ENCODE assay signal across 22 cellular contexts in genomic region chr12:106213721-106214121, GRCh38. TPM values are rescaled to one million over a fixed set of nuclear protein-coding genes. Genes with fewer than 3 reads are reported as not detected.
DNase-seq lines count a peak whose midpoint lies in the region; ATAC-seq and TF ChIP-seq lines count a peak whose summit lies in the region.
"Had no signal": no experiment of that assay in that cellular context is flagged by ENCODE, and none has a peak within 500 bp of the region (broad histone marks: within the 10 kb centered on the region; RNA-seq: fewer than 3 reads in every experiment).

No MANE protein-coding gene starts in this region.

- H3K4me2 ChIP-seq in IMR-90 (ENCODE audit: low read depth, low read length) = no peak overlapping the region
- H3K4me2 ChIP-seq: KMS-11 had no signal

- H3K9me3 Mint-ChIP-seq in type B pancreatic cell = peaks cover 5% of the 10 kb centered on the region

- WGBS in IMR-90 (ENCODE audit: extremely low coverage in 2 of 2, insufficient read length in 1 of 2), 2 experiments = 50% methylated on average over 1 of the region's 6 CpGs; no CpG with 5 or more reads in 1 of the 2 experiments

- H2AK5ac ChIP-seq in IMR-90 (ENCODE audit: low read depth, low read length) = no peak overlapping the region

- H2BK5ac ChIP-seq in IMR-90 (ENCODE audit: low read depth, low read length, poor library complexity, severe bottlenecking) = no peak overlapping the region

- CTCF ChIA-PET in IMR-90 (lab: Yijun Ruan, JAX) = interaction anchor here (0.8 kb wide), 1 partner anchor 17 kb away, joined by 3 read pairs; no protein-coding TSS in a partner anchor

- H2AFZ ChIP-seq in IMR-90 (replicated peaks; ENCODE audit: low read length, poor library complexity) = no peak overlapping the region

- POLR2A ChIA-PET in IMR-90 (lab: Charles Lee; ENCODE audit: unreplicated experiment) = no interaction called here

- no peak for TF ChIP-seq RAD21 in IMR-90 (IDR thresholded peaks at IDR 0.05; ENCODE audit: low read length)

- no peak overlapping the region for H3K4me3 Mint-ChIP-seq in type B pancreatic cell
- H3K4me3 Mint-ChIP-seq: B cell; CD8-positive, alpha-beta memory T cell; H9; IgD-negative memory B cell had no signal

- BruUV-seq in IMR-90 (replicated peaks; lab: Mats Ljungman, UMichigan) = no TSS peak

- in situ Hi-C loops in IMR-90 (cut with MboI; ENCODE audit: low sequenced_read_pairs) = no loop called here

- dilution Hi-C loops in IMR-90 (cut with HindIII; ENCODE audit: low sequenced_read_pairs, unreplicated experiment) = no loop called here

- DNase-seq in IMR-90 = no peak
- peak; percentile 17 for DNase-seq in islet precursor cell
- DNase-seq in renal cortical epithelial cell (ENCODE audit: low read depth) = peak; percentile 43
- DNase-seq in type B pancreatic cell (ENCODE audit: extremely low spot score, unreplicated experiment) = no peak
- DNase-seq in D341Med (ENCODE audit: low spot score) = no peak
- DNase-seq: CD8-positive, alpha-beta memory T cell; DND-41; H9; MM.1S; NCI-H1694; NCI-H2029 treated with DMSO at 0.1 percent for 48 hours; NCI-H446 treated with DMSO at 0.1 percent for 48 hours; NCI-H526; SIG-M5 had no signal

- H3K36me3 Mint-ChIP-seq in type B pancreatic cell = no peaks in the 10 kb centered on the region
- H3K36me3 Mint-ChIP-seq: IgD-negative memory B cell had no signal

- H4K5ac ChIP-seq in IMR-90 (ENCODE audit: low read depth, low read length) = no peak overlapping the region

- H3K23ac ChIP-seq in IMR-90 (ENCODE audit: low read depth, low read length) = no peak overlapping the region

- H3K56ac ChIP-seq in IMR-90 (ENCODE audit: extremely low read depth, insufficient read depth, low read length) = no peak overlapping the region

- H2BK120ac ChIP-seq in IMR-90 (ENCODE audit: low read depth, low read length) = no peak overlapping the region

- no peak overlapping the region for H2BK15ac ChIP-seq in IMR-90 (ENCODE audit: low read depth, low read length)

- no peaks in the 10 kb centered on the region for H3K36me3 ChIP-seq in IMR-90 (ENCODE audit: control insufficient read depth, insufficient read depth, low read length)

- intact Hi-C loops in IMR-90 (cut with micrococcal nuclease) = no loop called here

- no peak overlapping the region for H3K9ac ChIP-seq in IMR-90 (ENCODE audit: low read depth, low read length)
- H3K9ac ChIP-seq: KMS-11 had no signal

- H4K20me1 ChIP-seq in IMR-90 (ENCODE audit: insufficient read depth, low read length) = no peaks in the 10 kb centered on the region

- no peaks in the 10 kb centered on the region for H3K79me1 ChIP-seq in IMR-90 (ENCODE audit: low read depth in 1 of 2, low read length in 2 of 2)

- H3K27me3 ChIP-seq in IMR-90 (ENCODE audit: control insufficient read depth, insufficient read depth, low read length) = peaks cover 24% of the 10 kb centered on the region

- peaks cover 7% of the 10 kb centered on the region for H3K9me3 ChIP-seq in IMR-90 (ENCODE audit: control insufficient read depth, insufficient read depth, low read length)

- H4K8ac ChIP-seq in IMR-90 (ENCODE audit: low read depth in 2 of 2, low read length in 2 of 2) = no peak overlapping the region

- H2BK20ac ChIP-seq in IMR-90 (ENCODE audit: low read depth, low read length) = no peak overlapping the region

- TF ChIP-seq CTCF in IMR-90 (conservative IDR thresholded peaks at IDR 0.05; ENCODE audit: low read depth, low read length) = no peak
- no peak for TF ChIP-seq CTCF in type B pancreatic cell (conservative IDR thresholded peaks at IDR 0.05)

- H3K27ac Mint-ChIP-seq in type B pancreatic cell = no peak overlapping the region
- H3K27ac Mint-ChIP-seq: B cell; CD8-positive, alpha-beta memory T cell; H9; IgD-negative memory B cell had no signal

- ATAC-seq in IMR-90 (ENCODE audit: low read depth) (peak; percentile 42; the same call in 1 of the 2 replicates), HG03108 (IDR thresholded peaks at IDR 0.05; ENCODE audit: unreplicated experiment) (no peak), GM21526 (IDR thresholded peaks at IDR 0.05; ENCODE audit: low FRiP score, unreplicated experiment) (no peak)
- ATAC-seq: Panc1 had no signal

- H4K91ac ChIP-seq in IMR-90 (ENCODE audit: insufficient read depth, low read depth, low read length) = no peak overlapping the region

- peaks cover 7% of the 10 kb centered on the region for H3K4me1 Mint-ChIP-seq in type B pancreatic cell (ENCODE audit: unreplicated experiment)
- H3K4me1 Mint-ChIP-seq: B cell; CD8-positive, alpha-beta memory T cell; H9; IgD-negative memory B cell had no signal

- H3K18ac ChIP-seq in IMR-90 (ENCODE audit: low read depth, low read length) = no peak overlapping the region

- H3K4ac ChIP-seq in IMR-90 (ENCODE audit: low read depth, low read length) = no peak overlapping the region

- H3K4me1 ChIP-seq in IMR-90 (ENCODE audit: control insufficient read depth, insufficient read depth, low read length) = no peaks in the 10 kb centered on the region

- H3K27ac ChIP-seq in IMR-90 (ENCODE audit: insufficient read depth, low read length) = no peak overlapping the region
- H3K27ac ChIP-seq: C4-2B, KMS-11, SK-N-MC had no signal

- TF ChIP-seq POLR2A in IMR-90 (IDR thresholded peaks at IDR 0.05; ENCODE audit: low read depth, low read length) = no peak

- H2AK9ac ChIP-seq in IMR-90 (replicated peaks; ENCODE audit: low read depth, low read length, poor library complexity) = no peak overlapping the region

- no peak overlapping the region for H3K14ac ChIP-seq in IMR-90 (replicated peaks; ENCODE audit: low read depth, low read length)

- H3K4me3 ChIP-seq in IMR-90 (ENCODE audit: insufficient read depth, low read depth, low read length) = no peak overlapping the region
- H3K4me3 ChIP-seq: SK-N-MC had no signal

- H3K9me1 ChIP-seq in IMR-90 (ENCODE audit: insufficient read depth, low read length) = no peaks in the 10 kb centered on the region

- peaks cover 21% of the 10 kb centered on the region for H3K27me3 Mint-ChIP-seq in type B pancreatic cell

TF ChIP-seq in IMR-90, 13 proteins besides CTCF, POLR2A, EP300 and RAD21:
- TF ChIP-seq CHD1 (IDR thresholded peaks at IDR 0.05; ENCODE audit: low read depth, low read length) (no peak), SMC3 (IDR thresholded peaks at IDR 0.05; ENCODE audit: low read depth, low read length) (no peak), MXI1 (IDR thresholded peaks at IDR 0.05; ENCODE audit: borderline replicate concordance, low read depth, low read length) (no peak)

RNA-seq across cellular contexts. Expression of gene CKAP4, which starts 34.1 kb away (rescaled TPM):
- total RNA-seq in IMR-90 (2012; rRNA removed) (94.5 and 113 TPM in 2 replicates), renal cortical epithelial cell (82.7 and 105 TPM in 2 replicates), type B pancreatic cell (ENCODE audit: low replicate concordance) (90.5 and 95.9 TPM in 2 replicates)
- polyA plus RNA-seq in IMR-90 (2012; rRNA removed) = 282 and 297 TPM in 2 replicates
- 164 and 189 TPM in 2 replicates for polyA plus RNA-seq in IMR-90 (2012; cell fraction: cytosol; rRNA removed)
- polyA plus RNA-seq in IMR-90 (2012; cell fraction: nucleus; rRNA removed; ENCODE audit: low replicate concordance) = 79.4 and 107 TPM in 2 replicates

Comparison
In these comparisons a context has a peak if more than half of its experiments do, and no peak if none do; other contexts are left out.
1. DNase-seq: peak in islet precursor cell (single experiment) and renal cortical epithelial cell (single experiment); none in IMR-90 (single experiment), type B pancreatic cell (single experiment) and D341Med (single experiment).